9 cellular contexts compared by ENCODE assay signal in genomic region chr3:14780927-14781507, GRCh38. TPM values are rescaled to one million over a fixed set of nuclear protein-coding genes. Genes with fewer than 3 reads are reported as not detected.
A peak's percentile ranks its signal among the peaks of the same experiment; 100 is the strongest.
DNase-seq lines count a peak whose midpoint lies in the region; ATAC-seq and TF ChIP-seq lines count a peak whose summit lies in the region.
"Had no signal": no experiment of that assay in that cellular context is flagged by ENCODE, and none has a peak within 500 bp of the region (broad histone marks: within the 10 kb centered on the region; RNA-seq: fewer than 3 reads in every experiment).

No MANE protein-coding gene starts in this region.

- 19 to 23% methylated on average over 12 of the region's 12 CpGs for WGBS in body of pancreas, 2 donors

- CTCF ChIA-PET in activated naive CD4-positive, alpha-beta T cell treated with anti-CD3 and anti-CD28 coated beads, Interleukin-2, amount 10 ng/mL, durations not matched to agents 7 days and 5 days (lab: Charles Lee) = interaction anchor here (0.6 to 4.5 kb wide), 18 partner anchors 74 to 578 kb away, joined by 3 to 20 read pairs (median 4); partner anchors contain the start of gene C3orf20

- H3K4me3 Mint-ChIP-seq in activated naive CD4-positive, alpha-beta T cell treated with anti-CD3 and anti-CD28 coated beads, Interleukin-2, amount 10 ng/mL, durations not matched to agents 7 days and 5 days = no peak overlapping the region

- no peak overlapping the region for H3K27ac ChIP-seq in body of pancreas
- H3K27ac ChIP-seq: dorsolateral prefrontal cortex had no signal

- intact Hi-C loops in body of pancreas (cut with DNase I) = no loop called here

- no peaks in the 10 kb centered on the region for H3K9me3 Mint-ChIP-seq in activated naive CD4-positive, alpha-beta T cell treated with anti-CD3 and anti-CD28 coated beads, Interleukin-2, amount 10 ng/mL, durations not matched to agents 7 days and 5 days

- peaks cover 40% of the 10 kb centered on the region for H3K27me3 Mint-ChIP-seq in activated naive CD4-positive, alpha-beta T cell treated with anti-CD3 and anti-CD28 coated beads, Interleukin-2, amount 10 ng/mL, durations not matched to agents 7 days and 5 days

- H3K4me3 ChIP-seq in body of pancreas = no peak overlapping the region
- H3K4me3 ChIP-seq: dorsolateral prefrontal cortex had no signal

- no peaks in the 10 kb centered on the region for H3K36me3 ChIP-seq in body of pancreas (replicated peaks in 1 of 2; ENCODE audit: insufficient read depth in 1 of 2, low read depth in 2 of 2)

- no peaks in the 10 kb centered on the region for H3K9me3 ChIP-seq in body of pancreas

- DNase-seq in activated naive CD4-positive, alpha-beta T cell treated with anti-CD3 and anti-CD28 coated beads, Interleukin-2, amount 10 ng/mL, durations not matched to agents 7 days and 5 days = peak; percentile 62
- no peak for DNase-seq in activated naive CD4-positive, alpha-beta T cell treated with anti-CD3 and anti-CD28 coated beads, Interleukin-2, amount 50 U/mL, for 16 hours
- DNase-seq in NCI-H774 (lab: John Stamatoyannopoulos, UW) = peak; percentile 60
- DNase-seq in body of pancreas = peak; percentile 44 to 67 (median 58)
- peak; percentile 77 for DNase-seq in left kidney (ENCODE audit: low read depth, low spot score)
- DNase-seq in dedifferentiated amniotic fluid mesenchymal stem cell (ENCODE audit: extremely low spot score) = no peak
- DNase-seq in activated gamma-delta T cell (lab: John Stamatoyannopoulos, UW) = no peak

- no peak overlapping the region for H3K27ac Mint-ChIP-seq in activated naive CD4-positive, alpha-beta T cell treated with anti-CD3 and anti-CD28 coated beads, Interleukin-2, amount 10 ng/mL, durations not matched to agents 7 days and 5 days

- no peaks in the 10 kb centered on the region for H3K4me1 Mint-ChIP-seq in activated naive CD4-positive, alpha-beta T cell treated with anti-CD3 and anti-CD28 coated beads, Interleukin-2, amount 10 ng/mL, durations not matched to agents 7 days and 5 days

- TF ChIP-seq POLR2A in body of pancreas (IDR thresholded peaks at IDR 0.05) = no peak

- TF ChIP-seq CTCF in body of pancreas (IDR thresholded peaks at IDR 0.05) = peak in 6 of 7 experiments; percentile 17 to 66 (median 40)

- no peaks in the 10 kb centered on the region for H3K4me1 ChIP-seq in body of pancreas

- H3K36me3 Mint-ChIP-seq in activated naive CD4-positive, alpha-beta T cell treated with anti-CD3 and anti-CD28 coated beads, Interleukin-2, amount 10 ng/mL, durations not matched to agents 7 days and 5 days = no peaks in the 10 kb centered on the region

- ATAC-seq in HG02642 (IDR thresholded peaks at IDR 0.05; ENCODE audit: poor library complexity, unreplicated experiment) (peak; percentile 87), body of pancreas (peak; percentile 58)

- no peaks in the 10 kb centered on the region for H3K27me3 ChIP-seq in body of pancreas

RNA-seq across cellular contexts. Expression of gene FGD5, which starts 37.7 kb away (rescaled TPM):
- total RNA-seq in body of pancreas = 1 to 10 TPM; 4.9 to 7.8 TPM

Comparison
In these comparisons a context has a peak if more than half of its experiments do, and no peak if none do; other contexts are left out.
1. DNase-seq: peak in activated naive CD4-positive, alpha-beta T cell treated with anti-CD3 and anti-CD28 coated beads, Interleukin-2, amount 10 ng/mL, durations not matched to agents 7 days and 5 days (single experiment), NCI-H774 (single experiment), body of pancreas (4 of 4) and left kidney (single experiment); none in activated naive CD4-positive, alpha-beta T cell treated with anti-CD3 and anti-CD28 coated beads, Interleukin-2, amount 50 U/mL, for 16 hours (single experiment), dedifferentiated amniotic fluid mesenchymal stem cell (single experiment) and activated gamma-delta T cell (single experiment).